7 cellular contexts compared by ENCODE assay signal in the genomic region with DNA sequence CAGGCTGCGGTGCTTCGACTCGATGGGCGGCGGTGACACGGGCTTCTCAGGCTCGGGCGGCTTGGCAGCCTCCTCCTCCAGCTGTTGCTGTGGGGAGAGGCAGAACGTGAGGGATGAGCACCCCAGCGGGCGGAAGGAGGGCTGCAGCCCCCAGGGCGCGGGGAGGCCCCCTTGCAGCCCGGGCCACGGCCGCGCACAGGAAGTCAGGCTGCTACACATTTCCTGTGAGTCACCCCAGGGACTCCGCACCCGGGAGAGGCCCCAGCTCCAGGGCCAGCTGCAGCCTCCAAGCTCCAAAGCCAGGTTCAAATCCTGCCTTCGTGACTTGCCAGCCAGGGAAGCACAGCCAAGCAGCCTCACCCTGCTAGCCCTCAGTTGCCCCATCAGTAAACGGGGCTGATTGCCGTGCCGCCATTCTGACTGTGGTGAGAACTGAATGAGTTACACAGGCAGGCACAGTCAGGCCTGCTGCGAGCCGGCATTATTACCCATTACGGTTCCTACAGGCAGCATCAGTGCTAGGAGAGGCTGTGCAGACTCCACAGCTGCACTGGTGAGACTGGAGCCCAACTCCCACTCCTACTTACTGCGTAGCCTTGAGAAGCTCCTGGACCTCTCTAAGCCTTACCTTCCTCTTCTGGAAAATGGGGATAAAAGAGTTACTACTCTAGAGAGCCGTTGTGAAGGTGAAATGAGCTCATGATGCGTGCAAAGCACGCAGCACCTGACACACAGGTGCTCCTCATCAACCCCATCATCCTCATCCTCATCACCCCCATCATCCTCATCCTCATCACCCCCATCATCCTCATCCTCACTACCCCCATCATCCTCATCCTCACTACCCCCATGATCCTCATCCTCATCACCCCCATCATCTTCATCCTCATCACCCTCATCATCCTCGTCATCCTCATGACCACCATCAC.
A peak's percentile ranks its signal among the peaks of the same experiment; 100 is the strongest.
DNase-seq lines count a peak whose midpoint lies in the region; ATAC-seq and TF ChIP-seq lines count a peak whose summit lies in the region.

No MANE protein-coding gene starts in this region.

- no peak overlapping the region for H2AFZ ChIP-seq in neural progenitor cell (replicated peaks)

- CTCF ChIA-PET in T-cell (lab: Charles Lee), result interaction anchor here (0.8 to 1.5 kb wide), 3 partner anchors 11 to 473 kb away, joined by 4 to 9 read pairs (median 4); no protein-coding TSS in a partner anchor

- H3K4me2 ChIP-seq in neural progenitor cell, result no peak overlapping the region

- peak; percentile 74 to 94 (median 88) for DNase-seq in T-cell
- peak; percentile 93 for DNase-seq in activated naive CD8-positive, alpha-beta T cell treated with anti-CD3 and anti-CD28 coated beads for 36 hours
- DNase-seq in neural progenitor cell (ENCODE audit: low spot score), result no peak
- DNase-seq in aorta, result peak; percentile 79 to 82
- no peak for DNase-seq in NCI-H2107 treated with DMSO at 0.1 percent for 48 hours (lab: John Stamatoyannopoulos, UW; ENCODE audit: unreplicated experiment)

- ATAC-seq in HG03108 (IDR thresholded peaks at IDR 0.05; ENCODE audit: unreplicated experiment) (peak; percentile 96), T-cell (replicated peaks in 1 of 4) (peak; percentile 97 to 99 (median 98)), aorta (ENCODE audit: low FRiP score) (peak; percentile 56)

- H3K27ac Mint-ChIP-seq in T-cell, result peak overlapping the region; percentile 80
- H3K27ac Mint-ChIP-seq in activated naive CD8-positive, alpha-beta T cell treated with anti-CD3 and anti-CD28 coated beads for 36 hours, result peak overlapping the region; percentile 78
- no peak overlapping the region for H3K27ac Mint-ChIP-seq in neural progenitor cell

- peaks cover 23% of the 10 kb centered on the region for H3F3A ChIP-seq in neural progenitor cell (ENCODE audit: low read depth)

- no peaks in the 10 kb centered on the region for H3K9me3 ChIP-seq in neural progenitor cell (ENCODE audit: low read depth)
- no peaks in the 10 kb centered on the region for H3K9me3 ChIP-seq in aorta (ENCODE audit: control insufficient read depth, low read length)

- H3K4me1 Mint-ChIP-seq in T-cell (peaks cover 36 to 66% (median 52%) of the 10 kb centered on the region in 3 donors), neural progenitor cell (peaks cover 29% of the 10 kb centered on the region)
- H3K4me1 Mint-ChIP-seq in activated naive CD8-positive, alpha-beta T cell treated with anti-CD3 and anti-CD28 coated beads for 36 hours, result peaks cover 27% of the 10 kb centered on the region

- peak overlapping the region; percentile 57 to 73 (median 73) for H3K4me3 Mint-ChIP-seq in T-cell
- H3K4me3 Mint-ChIP-seq in activated naive CD8-positive, alpha-beta T cell treated with anti-CD3 and anti-CD28 coated beads for 36 hours, result peak overlapping the region; percentile 57
- H3K4me3 Mint-ChIP-seq in neural progenitor cell, result peak overlapping the region; percentile 30

- 83 to 88% methylated on average over 27 to 31 of the region's 31 CpGs for WGBS in aorta, 2 donors

- peak; percentile 43 for TF ChIP-seq POLR2A in GM19099 (IDR thresholded peaks at IDR 0.05; ENCODE audit: extremely low read depth, insufficient read length, low read depth)

- H3K36me3 ChIP-seq in neural progenitor cell (no peaks in the 10 kb centered on the region), aorta (ENCODE audit: control insufficient read depth in 1 of 2, insufficient read depth in 2 of 2, low read length in 1 of 2) (peaks cover 0 to 10% of the 10 kb centered on the region in 2 donors)

- H3K27me3 Mint-ChIP-seq in T-cell, result no peaks in the 10 kb centered on the region
- H3K27me3 Mint-ChIP-seq in activated naive CD8-positive, alpha-beta T cell treated with anti-CD3 and anti-CD28 coated beads for 36 hours, result no peaks in the 10 kb centered on the region
- peaks cover 18% of the 10 kb centered on the region for H3K27me3 Mint-ChIP-seq in neural progenitor cell (ENCODE audit: insufficient read depth, low read depth)

- H3K27me3 ChIP-seq in neural progenitor cell, result no peaks in the 10 kb centered on the region
- no peaks in the 10 kb centered on the region for H3K27me3 ChIP-seq in aorta (ENCODE audit: control insufficient read depth in 1 of 2, insufficient read depth in 2 of 2, low read length in 1 of 2)

- peaks cover 21% of the 10 kb centered on the region for H3K4me1 ChIP-seq in neural progenitor cell
- H3K4me1 ChIP-seq in aorta (ENCODE audit: control insufficient read depth in 1 of 2, insufficient read depth in 2 of 2, low read length in 2 of 2), result no peaks in the 10 kb centered on the region

- H3K79me2 ChIP-seq in neural progenitor cell (ENCODE audit: low read depth), result peaks cover 29% of the 10 kb centered on the region

- TF ChIP-seq CTCF in neural progenitor cell (IDR thresholded peaks at IDR 0.05), result no peak

- H3K4me3 ChIP-seq in neural progenitor cell (no peak overlapping the region), aorta (ENCODE audit: low read length in 2 of 2) (no peak overlapping the region)

- H4K20me1 ChIP-seq in neural progenitor cell (ENCODE audit: low read depth), result peaks cover 26% of the 10 kb centered on the region

- intact Hi-C loops in aorta (cut with DNase I), result no loop called here

- H3K9me3 Mint-ChIP-seq in T-cell (peaks cover 0 to 6% (median 0%) of the 10 kb centered on the region in 3 donors), neural progenitor cell (peaks cover 29% of the 10 kb centered on the region)
- peaks cover 14% of the 10 kb centered on the region for H3K9me3 Mint-ChIP-seq in activated naive CD8-positive, alpha-beta T cell treated with anti-CD3 and anti-CD28 coated beads for 36 hours

- H3K9ac ChIP-seq in neural progenitor cell, result no peak overlapping the region

- POLR2A ChIA-PET in T-cell (lab: Charles Lee), result interaction anchor here in 1 of 2 donors (0.6 kb wide), 1 partner anchor 10 kb away, joined by 4 read pairs; no protein-coding TSS in a partner anchor

- no peak overlapping the region for H3K27ac ChIP-seq in neural progenitor cell
- no peak overlapping the region for H3K27ac ChIP-seq in aorta (ENCODE audit: low read depth in 1 of 2, low read length in 2 of 2)

- H3K36me3 Mint-ChIP-seq in T-cell (peaks cover 35% of the 10 kb centered on the region), neural progenitor cell (peaks cover 41% of the 10 kb centered on the region)
- peaks cover 58% of the 10 kb centered on the region for H3K36me3 Mint-ChIP-seq in activated naive CD8-positive, alpha-beta T cell treated with anti-CD3 and anti-CD28 coated beads for 36 hours

Comparison
In these comparisons a context has a peak if more than half of its experiments do, and no peak if none do; other contexts are left out.
1. DNase-seq: peak in T-cell (34 of 34), activated naive CD8-positive, alpha-beta T cell treated with anti-CD3 and anti-CD28 coated beads for 36 hours (single experiment) and aorta (2 of 2); none in neural progenitor cell (single experiment) and NCI-H2107 treated with DMSO at 0.1 percent for 48 hours (single experiment).
2. Peak in every context shown above with its lines, with median percentiles within 50 percentile points of each other: ATAC-seq and H3K4me3 Mint-ChIP-seq.